1 cellular context compared by ENCODE assay signal in the genomic region with DNA sequence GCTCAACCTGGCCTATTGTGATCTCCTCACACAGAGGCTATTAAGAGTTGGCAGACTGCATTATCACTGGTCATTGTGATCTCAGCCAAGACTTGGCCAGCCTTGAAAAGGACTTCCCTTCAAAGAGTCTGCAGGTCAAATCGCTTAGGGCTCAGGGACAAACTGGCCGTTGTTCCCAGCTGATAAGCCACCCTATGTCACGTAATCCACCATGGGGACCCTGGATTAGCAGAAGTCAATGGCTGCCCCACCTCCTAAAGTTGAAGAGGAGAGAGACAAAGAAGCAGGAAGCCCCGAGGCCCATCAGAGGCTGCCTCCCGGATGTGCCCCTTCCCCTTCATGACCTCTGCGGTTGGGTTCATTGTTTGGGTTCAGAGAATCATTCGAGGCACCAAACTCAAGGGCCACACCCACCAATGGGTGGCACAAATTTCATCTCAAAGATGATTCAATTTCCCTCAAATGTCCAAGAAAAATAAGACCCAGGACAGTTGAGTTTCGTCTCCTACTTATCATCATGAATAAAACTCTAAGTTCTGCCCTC.
A peak's percentile ranks its signal among the peaks of the same experiment; 100 is the strongest.
TF ChIP-seq lines count a peak whose summit lies in the region.

No MANE protein-coding gene starts in this region.

TF ChIP-seq in HepG2, 621 proteins besides CTCF, POLR2A, EP300 and RAD21 (continued from another document and continues in another):
- TF ChIP-seq GFI1 (CRISPR knock-in tag; IDR thresholded peaks at IDR 0.05; ENCODE audit: borderline replicate concordance) (peak; percentile 23; the same call in 1 of the 2 replicates), ZNF562 (CRISPR knock-in tag; IDR thresholded peaks at IDR 0.05; ENCODE audit: borderline replicate concordance) (no peak), ELF3 (CRISPR knock-in tag; IDR thresholded peaks at IDR 0.05) (peak; percentile 47; the same call in 1 of the 2 replicates), SMARCE1 (IDR thresholded peaks at IDR 0.05; ENCODE audit: borderline replicate concordance) (no peak), MXI1 (IDR thresholded peaks at IDR 0.05; ENCODE audit: borderline replicate concordance, low read depth, low read length) (no peak), CCDC6 (CRISPR knock-in tag; IDR thresholded peaks at IDR 0.05) (no peak), DNMT1 (CRISPR knock-in tag; IDR thresholded peaks at IDR 0.05) (no peak), CENPT (CRISPR knock-in tag; IDR thresholded peaks at IDR 0.05; ENCODE audit: low read depth) (no peak), ZNF354B (CRISPR knock-in tag; IDR thresholded peaks at IDR 0.05) (no peak), GTF3A (CRISPR knock-in tag; conservative IDR thresholded peaks at IDR 0.05) (no peak), CREM (IDR thresholded peaks at IDR 0.05) (peak; percentile 69; the same call in 1 of the 2 replicates), CREM (CRISPR knock-in tag; IDR thresholded peaks at IDR 0.05) (no peak), KLF12 (CRISPR knock-in tag; IDR thresholded peaks at IDR 0.05; ENCODE audit: borderline replicate concordance) (no peak), ZNF780A (CRISPR knock-in tag; IDR thresholded peaks at IDR 0.05) (no peak), NR2F1 (CRISPR knock-in tag; IDR thresholded peaks at IDR 0.05) (peak; percentile 78 to 79), ZNF431 (CRISPR knock-in tag; IDR thresholded peaks at IDR 0.05; ENCODE audit: borderline replicate concordance, low read depth) (no peak), EHMT2 (IDR thresholded peaks at IDR 0.05; ENCODE audit: borderline replicate concordance, low read depth, low read length) (peak; percentile 62), MTF2 (CRISPR knock-in tag; IDR thresholded peaks at IDR 0.05; ENCODE audit: borderline replicate concordance) (no peak), ZNF256 (CRISPR knock-in tag; conservative IDR thresholded peaks at IDR 0.05) (no peak), ZFP62 (CRISPR knock-in tag; IDR thresholded peaks at IDR 0.05) (no peak), MED1 (CRISPR knock-in tag; IDR thresholded peaks at IDR 0.05) (peak; percentile 85), KDM6A (CRISPR knock-in tag; IDR thresholded peaks at IDR 0.05; ENCODE audit: low read depth) (no peak), HES4 (CRISPR knock-in tag; IDR thresholded peaks at IDR 0.05; ENCODE audit: borderline replicate concordance) (no peak), POLR2AphosphoS2 (IDR thresholded peaks at IDR 0.05; ENCODE audit: low read depth, low read length) (no peak), CHD4 (IDR thresholded peaks at IDR 0.05; ENCODE audit: borderline replicate concordance, low read length) (peak; percentile 63; the same call in 1 of the 2 replicates), SIN3B (IDR thresholded peaks at IDR 0.05; ENCODE audit: low read length) (no peak), ASH2L (IDR thresholded peaks at IDR 0.05; ENCODE audit: insufficient read length, low read depth, low read length) (no peak), ZNF253 (CRISPR knock-in tag; IDR thresholded peaks at IDR 0.05; ENCODE audit: borderline replicate concordance) (no peak), ZBTB21 (CRISPR knock-in tag; IDR thresholded peaks at IDR 0.05) (no peak)
- TF ChIP-seq, protein P1, sequence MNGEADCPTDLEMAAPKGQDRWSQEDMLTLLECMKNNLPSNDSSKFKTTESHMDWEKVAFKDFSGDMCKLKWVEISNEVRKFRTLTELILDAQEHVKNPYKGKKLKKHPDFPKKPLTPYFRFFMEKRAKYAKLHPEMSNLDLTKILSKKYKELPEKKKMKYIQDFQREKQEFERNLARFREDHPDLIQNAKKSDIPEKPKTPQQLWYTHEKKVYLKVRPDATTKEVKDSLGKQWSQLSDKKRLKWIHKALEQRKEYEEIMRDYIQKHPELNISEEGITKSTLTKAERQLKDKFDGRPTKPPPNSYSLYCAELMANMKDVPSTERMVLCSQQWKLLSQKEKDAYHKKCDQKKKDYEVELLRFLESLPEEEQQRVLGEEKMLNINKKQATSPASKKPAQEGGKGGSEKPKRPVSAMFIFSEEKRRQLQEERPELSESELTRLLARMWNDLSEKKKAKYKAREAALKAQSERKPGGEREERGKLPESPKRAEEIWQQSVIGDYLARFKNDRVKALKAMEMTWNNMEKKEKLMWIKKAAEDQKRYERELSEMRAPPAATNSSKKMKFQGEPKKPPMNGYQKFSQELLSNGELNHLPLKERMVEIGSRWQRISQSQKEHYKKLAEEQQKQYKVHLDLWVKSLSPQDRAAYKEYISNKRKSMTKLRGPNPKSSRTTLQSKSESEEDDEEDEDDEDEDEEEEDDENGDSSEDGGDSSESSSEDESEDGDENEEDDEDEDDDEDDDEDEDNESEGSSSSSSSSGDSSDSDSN (CRISPR knock-in tag; IDR thresholded peaks at IDR 0.05) = peak; percentile 20; the same call in 1 of the 2 replicates
- TF ChIP-seq, protein P2, sequence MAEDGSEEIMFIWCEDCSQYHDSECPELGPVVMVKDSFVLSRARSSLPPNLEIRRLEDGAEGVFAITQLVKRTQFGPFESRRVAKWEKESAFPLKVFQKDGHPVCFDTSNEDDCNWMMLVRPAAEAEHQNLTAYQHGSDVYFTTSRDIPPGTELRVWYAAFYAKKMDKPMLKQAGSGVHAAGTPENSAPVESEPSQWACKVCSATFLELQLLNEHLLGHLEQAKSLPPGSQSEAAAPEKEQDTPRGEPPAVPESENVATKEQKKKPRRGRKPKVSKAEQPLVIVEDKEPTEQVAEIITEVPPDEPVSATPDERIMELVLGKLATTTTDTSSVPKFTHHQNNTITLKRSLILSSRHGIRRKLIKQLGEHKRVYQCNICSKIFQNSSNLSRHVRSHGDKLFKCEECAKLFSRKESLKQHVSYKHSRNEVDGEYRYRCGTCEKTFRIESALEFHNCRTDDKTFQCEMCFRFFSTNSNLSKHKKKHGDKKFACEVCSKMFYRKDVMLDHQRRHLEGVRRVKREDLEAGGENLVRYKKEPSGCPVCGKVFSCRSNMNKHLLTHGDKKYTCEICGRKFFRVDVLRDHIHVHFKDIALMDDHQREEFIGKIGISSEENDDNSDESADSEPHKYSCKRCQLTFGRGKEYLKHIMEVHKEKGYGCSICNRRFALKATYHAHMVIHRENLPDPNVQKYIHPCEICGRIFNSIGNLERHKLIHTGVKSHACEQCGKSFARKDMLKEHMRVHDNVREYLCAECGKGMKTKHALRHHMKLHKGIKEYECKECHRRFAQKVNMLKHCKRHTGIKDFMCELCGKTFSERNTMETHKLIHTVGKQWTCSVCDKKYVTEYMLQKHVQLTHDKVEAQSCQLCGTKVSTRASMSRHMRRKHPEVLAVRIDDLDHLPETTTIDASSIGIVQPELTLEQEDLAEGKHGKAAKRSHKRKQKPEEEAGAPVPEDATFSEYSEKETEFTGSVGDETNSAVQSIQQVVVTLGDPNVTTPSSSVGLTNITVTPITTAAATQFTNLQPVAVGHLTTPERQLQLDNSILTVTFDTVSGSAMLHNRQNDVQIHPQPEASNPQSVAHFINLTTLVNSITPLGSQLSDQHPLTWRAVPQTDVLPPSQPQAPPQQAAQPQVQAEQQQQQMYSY (CRISPR knock-in tag; IDR thresholded peaks at IDR 0.05) = no peak
- TF ChIP-seq, protein P3, sequence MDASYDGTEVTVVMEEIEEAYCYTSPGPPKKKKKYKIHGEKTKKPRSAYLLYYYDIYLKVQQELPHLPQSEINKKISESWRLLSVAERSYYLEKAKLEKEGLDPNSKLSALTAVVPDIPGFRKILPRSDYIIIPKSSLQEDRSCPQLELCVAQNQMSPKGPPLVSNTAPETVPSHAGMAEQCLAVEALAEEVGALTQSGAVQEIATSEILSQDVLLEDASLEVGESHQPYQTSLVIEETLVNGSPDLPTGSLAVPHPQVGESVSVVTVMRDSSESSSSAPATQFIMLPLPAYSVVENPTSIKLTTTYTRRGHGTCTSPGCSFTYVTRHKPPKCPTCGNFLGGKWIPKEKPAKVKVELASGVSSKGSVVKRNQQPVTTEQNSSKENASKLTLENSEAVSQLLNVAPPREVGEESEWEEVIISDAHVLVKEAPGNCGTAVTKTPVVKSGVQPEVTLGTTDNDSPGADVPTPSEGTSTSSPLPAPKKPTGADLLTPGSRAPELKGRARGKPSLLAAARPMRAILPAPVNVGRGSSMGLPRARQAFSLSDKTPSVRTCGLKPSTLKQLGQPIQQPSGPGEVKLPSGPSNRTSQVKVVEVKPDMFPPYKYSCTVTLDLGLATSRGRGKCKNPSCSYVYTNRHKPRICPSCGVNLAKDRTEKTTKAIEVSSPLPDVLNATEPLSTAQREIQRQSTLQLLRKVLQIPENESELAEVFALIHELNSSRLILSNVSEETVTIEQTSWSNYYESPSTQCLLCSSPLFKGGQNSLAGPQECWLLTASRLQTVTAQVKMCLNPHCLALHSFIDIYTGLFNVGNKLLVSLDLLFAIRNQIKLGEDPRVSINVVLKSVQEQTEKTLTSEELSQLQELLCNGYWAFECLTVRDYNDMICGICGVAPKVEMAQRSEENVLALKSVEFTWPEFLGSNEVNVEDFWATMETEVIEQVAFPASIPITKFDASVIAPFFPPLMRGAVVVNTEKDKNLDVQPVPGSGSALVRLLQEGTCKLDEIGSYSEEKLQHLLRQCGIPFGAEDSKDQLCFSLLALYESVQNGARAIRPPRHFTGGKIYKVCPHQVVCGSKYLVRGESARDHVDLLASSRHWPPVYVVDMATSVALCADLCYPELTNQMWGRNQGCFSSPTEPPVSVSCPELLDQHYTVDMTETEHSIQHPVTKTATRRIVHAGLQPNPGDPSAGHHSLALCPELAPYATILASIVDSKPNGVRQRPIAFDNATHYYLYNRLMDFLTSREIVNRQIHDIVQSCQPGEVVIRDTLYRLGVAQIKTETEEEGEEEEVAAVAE (CRISPR knock-in tag; IDR thresholded peaks at IDR 0.05; ENCODE audit: borderline replicate concordance) = no peak
- TF ChIP-seq, protein P4, sequence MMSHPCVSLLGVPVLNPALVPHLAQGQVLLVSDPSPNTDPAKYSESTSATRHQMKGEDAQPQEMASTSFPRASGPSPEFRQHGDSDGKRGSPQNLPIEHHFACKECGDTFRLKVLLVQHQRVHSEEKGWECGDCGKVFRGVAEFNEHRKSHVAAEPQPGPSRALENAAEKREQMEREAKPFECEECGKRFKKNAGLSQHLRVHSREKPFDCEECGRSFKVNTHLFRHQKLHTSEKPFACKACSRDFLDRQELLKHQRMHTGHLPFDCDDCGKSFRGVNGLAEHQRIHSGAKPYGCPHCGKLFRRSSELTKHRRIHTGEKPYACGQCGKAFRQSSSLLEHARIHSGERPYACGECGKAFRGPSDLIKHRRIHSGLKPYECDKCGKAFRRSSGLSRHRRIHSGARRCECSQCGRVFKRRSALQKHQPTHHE (CRISPR knock-in tag; IDR thresholded peaks at IDR 0.05; ENCODE audit: borderline replicate concordance) = peak; percentile 31; the same call in 1 of the 2 replicates
- TF ChIP-seq, protein P5, sequence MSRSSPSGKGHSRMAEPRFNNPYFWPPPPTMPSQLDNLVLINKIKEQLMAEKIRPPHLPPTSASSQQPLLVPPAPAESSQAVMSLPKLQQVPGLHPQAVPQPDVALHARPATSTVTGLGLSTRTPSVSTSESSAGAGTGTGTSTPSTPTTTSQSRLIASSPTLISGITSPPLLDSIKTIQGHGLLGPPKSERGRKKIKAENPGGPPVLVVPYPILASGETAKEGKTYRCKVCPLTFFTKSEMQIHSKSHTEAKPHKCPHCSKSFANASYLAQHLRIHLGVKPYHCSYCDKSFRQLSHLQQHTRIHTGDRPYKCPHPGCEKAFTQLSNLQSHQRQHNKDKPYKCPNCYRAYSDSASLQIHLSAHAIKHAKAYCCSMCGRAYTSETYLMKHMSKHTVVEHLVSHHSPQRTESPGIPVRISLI (CRISPR knock-in tag; IDR thresholded peaks at IDR 0.05; ENCODE audit: borderline replicate concordance) = no peak
- TF ChIP-seq, protein P6, sequence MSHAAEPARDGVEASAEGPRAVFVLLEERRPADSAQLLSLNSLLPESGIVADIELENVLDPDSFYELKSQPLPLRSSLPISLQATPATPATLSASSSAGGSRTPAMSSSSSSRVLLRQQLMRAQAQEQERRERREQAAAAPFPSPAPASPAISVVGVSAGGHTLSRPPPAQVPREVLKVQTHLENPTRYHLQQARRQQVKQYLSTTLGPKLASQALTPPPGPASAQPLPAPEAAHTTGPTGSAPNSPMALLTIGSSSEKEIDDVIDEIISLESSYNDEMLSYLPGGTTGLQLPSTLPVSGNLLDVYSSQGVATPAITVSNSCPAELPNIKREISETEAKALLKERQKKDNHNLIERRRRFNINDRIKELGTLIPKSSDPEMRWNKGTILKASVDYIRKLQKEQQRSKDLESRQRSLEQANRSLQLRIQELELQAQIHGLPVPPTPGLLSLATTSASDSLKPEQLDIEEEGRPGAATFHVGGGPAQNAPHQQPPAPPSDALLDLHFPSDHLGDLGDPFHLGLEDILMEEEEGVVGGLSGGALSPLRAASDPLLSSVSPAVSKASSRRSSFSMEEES (CRISPR knock-in tag; IDR thresholded peaks at IDR 0.05) = no peak
- TF ChIP-seq, protein P7, sequence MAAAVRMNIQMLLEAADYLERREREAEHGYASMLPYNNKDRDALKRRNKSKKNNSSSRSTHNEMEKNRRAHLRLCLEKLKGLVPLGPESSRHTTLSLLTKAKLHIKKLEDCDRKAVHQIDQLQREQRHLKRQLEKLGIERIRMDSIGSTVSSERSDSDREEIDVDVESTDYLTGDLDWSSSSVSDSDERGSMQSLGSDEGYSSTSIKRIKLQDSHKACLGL (CRISPR knock-in tag; IDR thresholded peaks at IDR 0.05) = no peak
- TF ChIP-seq, protein P8, sequence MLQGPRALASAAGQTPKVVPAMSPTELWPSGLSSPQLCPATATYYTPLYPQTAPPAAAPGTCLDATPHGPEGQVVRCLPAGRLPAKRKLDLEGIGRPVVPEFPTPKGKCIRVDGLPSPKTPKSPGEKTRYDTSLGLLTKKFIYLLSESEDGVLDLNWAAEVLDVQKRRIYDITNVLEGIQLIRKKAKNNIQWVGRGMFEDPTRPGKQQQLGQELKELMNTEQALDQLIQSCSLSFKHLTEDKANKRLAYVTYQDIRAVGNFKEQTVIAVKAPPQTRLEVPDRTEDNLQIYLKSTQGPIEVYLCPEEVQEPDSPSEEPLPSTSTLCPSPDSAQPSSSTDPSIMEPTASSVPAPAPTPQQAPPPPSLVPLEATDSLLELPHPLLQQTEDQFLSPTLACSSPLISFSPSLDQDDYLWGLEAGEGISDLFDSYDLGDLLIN (CRISPR knock-in tag; IDR thresholded peaks at IDR 0.05; ENCODE audit: borderline replicate concordance) = no peak
- TF ChIP-seq, protein P9, sequence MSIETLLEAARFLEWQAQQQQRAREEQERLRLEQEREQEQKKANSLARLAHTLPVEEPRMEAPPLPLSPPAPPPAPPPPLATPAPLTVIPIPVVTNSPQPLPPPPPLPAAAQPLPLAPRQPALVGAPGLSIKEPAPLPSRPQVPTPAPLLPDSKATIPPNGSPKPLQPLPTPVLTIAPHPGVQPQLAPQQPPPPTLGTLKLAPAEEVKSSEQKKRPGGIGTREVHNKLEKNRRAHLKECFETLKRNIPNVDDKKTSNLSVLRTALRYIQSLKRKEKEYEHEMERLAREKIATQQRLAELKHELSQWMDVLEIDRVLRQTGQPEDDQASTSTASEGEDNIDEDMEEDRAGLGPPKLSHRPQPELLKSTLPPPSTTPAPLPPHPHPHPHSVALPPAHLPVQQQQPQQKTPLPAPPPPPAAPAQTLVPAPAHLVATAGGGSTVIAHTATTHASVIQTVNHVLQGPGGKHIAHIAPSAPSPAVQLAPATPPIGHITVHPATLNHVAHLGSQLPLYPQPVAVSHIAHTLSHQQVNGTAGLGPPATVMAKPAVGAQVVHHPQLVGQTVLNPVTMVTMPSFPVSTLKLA (IDR thresholded peaks at IDR 0.05) = no peak
- TF ChIP-seq, protein P10, sequence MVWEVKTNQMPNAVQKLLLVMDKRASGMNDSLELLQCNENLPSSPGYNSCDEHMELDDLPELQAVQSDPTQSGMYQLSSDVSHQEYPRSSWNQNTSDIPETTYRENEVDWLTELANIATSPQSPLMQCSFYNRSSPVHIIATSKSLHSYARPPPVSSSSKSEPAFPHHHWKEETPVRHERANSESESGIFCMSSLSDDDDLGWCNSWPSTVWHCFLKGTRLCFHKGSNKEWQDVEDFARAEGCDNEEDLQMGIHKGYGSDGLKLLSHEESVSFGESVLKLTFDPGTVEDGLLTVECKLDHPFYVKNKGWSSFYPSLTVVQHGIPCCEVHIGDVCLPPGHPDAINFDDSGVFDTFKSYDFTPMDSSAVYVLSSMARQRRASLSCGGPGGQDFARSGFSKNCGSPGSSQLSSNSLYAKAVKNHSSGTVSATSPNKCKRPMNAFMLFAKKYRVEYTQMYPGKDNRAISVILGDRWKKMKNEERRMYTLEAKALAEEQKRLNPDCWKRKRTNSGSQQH (CRISPR knock-in tag; IDR thresholded peaks at IDR 0.05; ENCODE audit: low read depth) = peak; percentile 41; the same call in 1 of the 2 replicates
